ENCODE assay signal across 35 cellular contexts in the genomic region with DNA sequence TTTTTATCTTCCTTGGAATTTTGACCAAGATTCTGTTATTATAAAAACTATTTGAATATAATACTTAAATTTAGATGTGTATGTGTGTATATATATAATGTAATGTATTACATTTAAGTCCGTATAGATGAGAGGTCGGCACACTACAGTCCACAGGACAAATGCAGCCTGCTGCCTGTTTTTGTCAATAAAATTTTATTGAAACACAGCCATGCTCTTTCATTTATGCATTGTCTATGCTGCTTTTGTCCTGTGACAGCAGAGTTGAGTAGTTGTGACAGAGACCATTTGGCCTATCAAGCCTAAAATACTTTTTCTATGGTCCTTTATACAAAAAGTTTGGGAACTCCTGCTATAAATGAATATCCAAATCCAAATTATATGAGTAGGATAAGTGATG.
"Had no signal": no experiment of that assay in that cellular context is flagged by ENCODE, and none has a peak within 500 bp of the region (broad histone marks: within the 10 kb centered on the region; RNA-seq: fewer than 3 reads in every experiment).

No MANE protein-coding gene starts in this region.

- H3K27me3 ChIP-seq: MG63 had no signal

- DNase-seq: Karpas-422, Kasumi-1, MG63, MM.1S, MV-4-11, NCI-H1048, NCI-H1092, NCI-H1092 treated with DMSO at 0.1 percent for 48 hours, NCI-H1105, NCI-H1105 treated with DMSO at 0.1 percent for 48 hours, NCI-H1417, NCI-H1417 treated with DMSO at 0.1 percent for 48 hours, NCI-H1436, NCI-H1436 treated with DMSO at 0.1 percent for 48 hours, NCI-H146, NCI-H1694, NCI-H1694 treated with DMSO at 0.1 percent for 48 hours, NCI-H187, NCI-H187 treated with DMSO at 0.1 percent for 48 hours, NCI-H1930, NCI-H2029, NCI-H2029 treated with DMSO at 0.1 percent for 48 hours, NCI-H2081, NCI-H2081 treated with DMSO at 0.1 percent for 48 hours, NCI-H2107, NCI-H2171, NCI-H2171 treated with DMSO at 0.1 percent for 48 hours, NCI-H2227 treated with DMSO at 0.1 percent for 48 hours, NCI-H226, NCI-H345, NCI-H446, NCI-H446 treated with DMSO at 0.1 percent for 48 hours, NCI-H510A, NCI-H510A treated with DMSO at 0.1 percent for 48 hours, NCI-H524 had no signal

- H3K9me3 ChIP-seq: MG63 had no signal

- H3K36me3 ChIP-seq: MG63 had no signal

- H3K4me3 ChIP-seq: MG63 had no signal
